1 cellular context compared by ENCODE assay signal in genomic region chr10:3774018-3774813, GRCh38.
TF ChIP-seq lines count a peak whose summit lies in the region.

No MANE protein-coding gene starts in this region.

TF ChIP-seq in HepG2, 621 proteins besides CTCF, POLR2A, EP300 and RAD21 (continued from another document):
- TF ChIP-seq CENPBD1 (CRISPR knock-in tag; IDR thresholded peaks at IDR 0.05; ENCODE audit: borderline replicate concordance, low read depth) (no peak), PBX3 (CRISPR knock-in tag; IDR thresholded peaks at IDR 0.05; ENCODE audit: borderline replicate concordance) (no peak), SMC3 (IDR thresholded peaks at IDR 0.05; ENCODE audit: low read length) (peak; percentile 9; the same call in 1 of the 2 replicates), TFAP4 (IDR thresholded peaks at IDR 0.05; ENCODE audit: borderline replicate concordance, low read depth) (no peak), ZNF253 (CRISPR knock-in tag; IDR thresholded peaks at IDR 0.05; ENCODE audit: borderline replicate concordance) (no peak), ZNF629 (CRISPR knock-in tag; conservative IDR thresholded peaks at IDR 0.05) (peak; percentile 74)
